Comparison of ENCODE assay signal across 13 cellular contexts in genomic region chr7:17546206-17546998, GRCh38.
DNase-seq lines count a peak whose midpoint lies in the region; ATAC-seq and TF ChIP-seq lines count a peak whose summit lies in the region.
"Had no signal": no experiment of that assay in that cellular context is flagged by ENCODE, and none has a peak within 500 bp of the region (broad histone marks: within the 10 kb centered on the region; RNA-seq: fewer than 3 reads in every experiment).

No MANE protein-coding gene starts in this region.

- 33 to 40% (median 34%) methylated on average over 4 of the region's 4 CpGs for WGBS in adrenal gland, 4 donors
- 45 to 65% (median 52%) methylated on average over 4 of the region's 4 CpGs for WGBS in stomach, 5 donors

- no peaks in the 10 kb centered on the region for H3K27me3 Mint-ChIP-seq in stimulated activated naive B cell treated with anti-CD40 and anti-IgM and Interleukin-4, amounts not matched to agents 10 μg/mL and 1 μg/mL and 100 μg/mL, for 72 hours

- POLR2A ChIA-PET in HEK293 (lab: Yijun Ruan, JAX): no interaction called here

- no peaks in the 10 kb centered on the region for H3K4me1 Mint-ChIP-seq in stimulated activated naive B cell treated with anti-CD40 and anti-IgM and Interleukin-4, amounts not matched to agents 10 μg/mL and 1 μg/mL and 100 μg/mL, for 72 hours

- no peaks in the 10 kb centered on the region for H3K9me3 ChIP-seq in HEK293 (ENCODE audit: control insufficient read depth, insufficient read depth, low read depth, low read length)
- H3K9me3 ChIP-seq in adrenal gland (replicated peaks in 1 of 3): peaks cover 0 to 5% (median 0%) of the 10 kb centered on the region in 3 donors
- H3K9me3 ChIP-seq in stomach: no peaks in the 10 kb centered on the region

- intact Hi-C loops in adrenal gland (cut with DNase I): no loop called here
- intact Hi-C loops in stomach (cut with DNase I; ENCODE audit: low total_unique reads): no loop called here

- TF ChIP-seq CTCF in HEK293 (tag by site-specific recombination; IDR thresholded peaks at IDR 0.05): no peak
- no peak for TF ChIP-seq CTCF in adrenal gland (IDR thresholded peaks at IDR 0.05)
- no peak for TF ChIP-seq CTCF in stomach (IDR thresholded peaks at IDR 0.05)

- peak in 6 of 7 donors; percentile 23 to 78 (median 51) for DNase-seq in adrenal gland
- DNase-seq in iris pigment epithelial cell (ENCODE audit: low read depth): peak; percentile 86
- DNase-seq in stomach: no peak
- DNase-seq in stimulated activated naive B cell treated with anti-CD40 and anti-IgM and Interleukin-4, amounts not matched to agents 10 μg/mL and 1 μg/mL and 100 μg/mL, for 72 hours: no peak
- no peak for DNase-seq in NCI-H446 (lab: John Stamatoyannopoulos, UW)
- no peak for DNase-seq in substantia nigra (lab: John Stamatoyannopoulos, UW)
- DNase-seq: activated naive CD4-positive, alpha-beta T cell; DMS 273 treated with DMSO at 0.1 percent for 48 hours; effector memory CD4-positive, alpha-beta T cell; NCI-H1105 treated with DMSO at 0.1 percent for 48 hours had no signal

- no peaks in the 10 kb centered on the region for H3K36me3 Mint-ChIP-seq in stimulated activated naive B cell treated with anti-CD40 and anti-IgM and Interleukin-4, amounts not matched to agents 10 μg/mL and 1 μg/mL and 100 μg/mL, for 72 hours

- no peaks in the 10 kb centered on the region for H3K9me3 Mint-ChIP-seq in stimulated activated naive B cell treated with anti-CD40 and anti-IgM and Interleukin-4, amounts not matched to agents 10 μg/mL and 1 μg/mL and 100 μg/mL, for 72 hours

- no peaks in the 10 kb centered on the region for H3K36me3 ChIP-seq in HEK293 (ENCODE audit: control insufficient read depth in 2 of 2, insufficient read depth in 1 of 2, low read length in 2 of 2)
- H3K36me3 ChIP-seq in adrenal gland (replicated peaks in 1 of 2): no peaks in the 10 kb centered on the region
- no peaks in the 10 kb centered on the region for H3K36me3 ChIP-seq in stomach

- peaks cover 2% of the 10 kb centered on the region; the same call in 1 of the 2 replicates for H3K4me1 ChIP-seq in HEK293 (ENCODE audit: control insufficient read depth, insufficient read depth, low read length)
- peaks cover 19 to 41% of the 10 kb centered on the region in 2 donors for H3K4me1 ChIP-seq in adrenal gland (replicated peaks in 1 of 2)
- peaks cover 0 to 18% (median 9%) of the 10 kb centered on the region in 4 donors for H3K4me1 ChIP-seq in stomach

- H3K4me3 Mint-ChIP-seq in stimulated activated naive B cell treated with anti-CD40 and anti-IgM and Interleukin-4, amounts not matched to agents 10 μg/mL and 1 μg/mL and 100 μg/mL, for 72 hours: no peak overlapping the region

- no peak overlapping the region for H3K27ac ChIP-seq in HEK293 (ENCODE audit: extremely low read depth, low read depth, low read length)
- H3K27ac ChIP-seq in adrenal gland: peak overlapping the region; percentile 67 to 89 (median 80)
- peak overlapping the region in 4 of 5 donors; percentile 22 to 58 (median 42) for H3K27ac ChIP-seq in stomach
- H3K27ac ChIP-seq in substantia nigra (ENCODE audit: low read depth, low read length, poor library complexity, severe bottlenecking): no peak overlapping the region

- H3K27ac Mint-ChIP-seq in stimulated activated naive B cell treated with anti-CD40 and anti-IgM and Interleukin-4, amounts not matched to agents 10 μg/mL and 1 μg/mL and 100 μg/mL, for 72 hours: no peak overlapping the region

- no peak for TF ChIP-seq EP300 in stomach (IDR thresholded peaks at IDR 0.05)

- H3K27me3 ChIP-seq in adrenal gland (no peaks in the 10 kb centered on the region), stomach (no peaks in the 10 kb centered on the region)

- ATAC-seq in stimulated activated naive B cell treated with anti-CD40 and anti-IgM and Interleukin-4, amounts not matched to agents 10 μg/mL and 1 μg/mL and 100 μg/mL, for 72 hours (replicated peaks): no peak
- no peak for ATAC-seq in GM21526 (IDR thresholded peaks at IDR 0.05; ENCODE audit: low FRiP score, unreplicated experiment)
- ATAC-seq: activated CD4-positive, CD25-positive, alpha-beta regulatory T cell treated with anti-CD3 and anti-CD28 coated beads, Interleukin-2, amount 50 U/mL, for 24 hours had no signal

- H3K4me3 ChIP-seq in HEK293 (ENCODE audit: low read depth, low read length) (no peak overlapping the region), adrenal gland (peak overlapping the region in 1 of 4 donors; percentile 11), stomach (no peak overlapping the region)

- TF ChIP-seq POLR2A in adrenal gland (IDR thresholded peaks at IDR 0.05) (no peak), stomach (IDR thresholded peaks at IDR 0.05) (no peak)

- CTCF ChIA-PET in HEK293 (lab: Yijun Ruan, JAX): interaction anchor here (0.9 kb wide), 1 partner anchor 96 kb away, joined by 4 read pairs; no protein-coding TSS in a partner anchor

TF ChIP-seq in HEK293, 187 proteins besides CTCF, POLR2A, EP300 and RAD21:
- TF ChIP-seq FEZF1 (tag by site-specific recombination; IDR thresholded peaks at IDR 0.05): peak; percentile 72
- no peak for TF ChIP-seq ZNF138 (tag by site-specific recombination; IDR thresholded peaks at IDR 0.05; ENCODE audit: borderline replicate concordance)
- 0 out of 2 replicates have a peak, but pooled peaks have one; percentile 33 for TF ChIP-seq SP7 (tag by site-specific recombination; IDR thresholded peaks at IDR 0.05)

Comparison
In these comparisons a context has a peak if more than half of its experiments do, and no peak if none do; other contexts are left out.
1. H3K27ac ChIP-seq: peak in adrenal gland (5 of 5) and stomach (4 of 5); none in HEK293 (single experiment) and substantia nigra (single experiment).
2. DNase-seq: peak in adrenal gland (6 of 7) and iris pigment epithelial cell (single experiment); none in stomach (single experiment), stimulated activated naive B cell treated with anti-CD40 and anti-IgM and Interleukin-4, amounts not matched to agents 10 μg/mL and 1 μg/mL and 100 μg/mL, for 72 hours (single experiment), NCI-H446 (0 of 2) and substantia nigra (0 of 49).